In genomic region chr18:58567453-58568196, GRCh38 we compare ENCODE assay signal across 13 cellular contexts.
A peak's percentile ranks its signal among the peaks of the same experiment; 100 is the strongest.
DNase-seq lines count a peak whose midpoint lies in the region; ATAC-seq and TF ChIP-seq lines count a peak whose summit lies in the region.
"Had no signal": no experiment of that assay in that cellular context is flagged by ENCODE, and none has a peak within 500 bp of the region (broad histone marks: within the 10 kb centered on the region; RNA-seq: fewer than 3 reads in every experiment).

No MANE protein-coding gene starts in this region.

- TF ChIP-seq CTCF in breast epithelium (IDR thresholded peaks at IDR 0.05): no peak
- no peak for TF ChIP-seq CTCF in kidney epithelial cell (IDR thresholded peaks at IDR 0.05; ENCODE audit: insufficient read depth, low read length, poor library complexity, severe bottlenecking)
- TF ChIP-seq CTCF in uterus (IDR thresholded peaks at IDR 0.05): no peak

- no peak overlapping the region for H3K4me3 Mint-ChIP-seq in activated naive CD8-positive, alpha-beta T cell treated with anti-CD3 and anti-CD28 coated beads for 36 hours
- no peak overlapping the region for H3K4me3 Mint-ChIP-seq in activated naive CD8-positive, alpha-beta T cell treated with anti-CD3 and anti-CD28 coated beads, Interleukin-2, amount 50 U/mL, for 24 hours

- no peaks in the 10 kb centered on the region for H3K36me3 Mint-ChIP-seq in activated naive CD8-positive, alpha-beta T cell treated with anti-CD3 and anti-CD28 coated beads for 36 hours
- H3K36me3 Mint-ChIP-seq in activated naive CD8-positive, alpha-beta T cell treated with anti-CD3 and anti-CD28 coated beads, Interleukin-2, amount 50 U/mL, for 24 hours (ENCODE audit: low read depth): no peaks in the 10 kb centered on the region

- H3K27ac ChIP-seq in breast epithelium: peak overlapping the region; percentile 69 to 80
- H3K27ac ChIP-seq in uterus: peak overlapping the region; percentile 60 to 80
- H3K27ac ChIP-seq: SJSA1 had no signal

- no peaks in the 10 kb centered on the region for H3K9me3 ChIP-seq in breast epithelium
- H3K9me3 ChIP-seq in uterus: no peaks in the 10 kb centered on the region
- H3K9me3 ChIP-seq: sigmoid colon, SJSA1 had no signal

- DNase-seq in activated naive CD8-positive, alpha-beta T cell treated with anti-CD3 and anti-CD28 coated beads for 36 hours: no peak
- DNase-seq in activated naive CD8-positive, alpha-beta T cell treated with anti-CD3 and anti-CD28 coated beads, Interleukin-2, amount 50 U/mL, for 24 hours: no peak
- DNase-seq in breast epithelium (ENCODE audit: low spot score in 2 of 2): peak in 1 of 2 donors; percentile 75
- DNase-seq in kidney epithelial cell (ENCODE audit: low read depth): peak; percentile 75
- DNase-seq in uterus: peak; percentile 33 to 80
- no peak for DNase-seq in AML-193 (lab: John Stamatoyannopoulos, UW)
- DNase-seq in medulla oblongata (ENCODE audit: extremely low spot score): no peak
- DNase-seq: 8988T; activated CD8-positive, alpha-beta memory T cell treated with anti-CD3 and anti-CD28 coated beads for 24 hours; NCI-H187 treated with DMSO at 0.1 percent for 48 hours; sigmoid colon had no signal

- peak overlapping the region; percentile 2 for H3K27ac Mint-ChIP-seq in activated naive CD8-positive, alpha-beta T cell treated with anti-CD3 and anti-CD28 coated beads for 36 hours
- H3K27ac Mint-ChIP-seq in activated naive CD8-positive, alpha-beta T cell treated with anti-CD3 and anti-CD28 coated beads, Interleukin-2, amount 50 U/mL, for 24 hours: no peak overlapping the region

- no peaks in the 10 kb centered on the region for H3K27me3 Mint-ChIP-seq in activated naive CD8-positive, alpha-beta T cell treated with anti-CD3 and anti-CD28 coated beads for 36 hours
- H3K27me3 Mint-ChIP-seq in activated naive CD8-positive, alpha-beta T cell treated with anti-CD3 and anti-CD28 coated beads, Interleukin-2, amount 50 U/mL, for 24 hours: no peaks in the 10 kb centered on the region

- H3K4me1 ChIP-seq in breast epithelium: no peaks in the 10 kb centered on the region
- no peaks in the 10 kb centered on the region for H3K4me1 ChIP-seq in uterus

- H3K36me3 ChIP-seq in breast epithelium: no peaks in the 10 kb centered on the region
- H3K36me3 ChIP-seq in kidney epithelial cell (ENCODE audit: control insufficient read depth, insufficient read depth, low read length): peaks cover 1% of the 10 kb centered on the region
- no peaks in the 10 kb centered on the region for H3K36me3 ChIP-seq in uterus
- H3K36me3 ChIP-seq: sigmoid colon had no signal

- no peak for ATAC-seq in activated naive CD8-positive, alpha-beta T cell treated with anti-CD3 and anti-CD28 coated beads, Interleukin-2, amount 50 U/mL, for 24 hours
- no peak for ATAC-seq in HG03280 (IDR thresholded peaks at IDR 0.05; ENCODE audit: unreplicated experiment)

- H3K27me3 ChIP-seq in breast epithelium: no peaks in the 10 kb centered on the region
- H3K27me3 ChIP-seq in kidney epithelial cell (ENCODE audit: control insufficient read depth, insufficient read depth, low read length): no peaks in the 10 kb centered on the region
- no peaks in the 10 kb centered on the region for H3K27me3 ChIP-seq in uterus
- H3K27me3 ChIP-seq: sigmoid colon, SJSA1 had no signal

- intact Hi-C loops in breast epithelium (cut with DNase I; ENCODE audit: low total_unique reads): no loop called here
- intact Hi-C loops in uterus (cut with DNase I; ENCODE audit: low total_unique reads): no loop called here

- no peak for TF ChIP-seq POLR2A in breast epithelium (IDR thresholded peaks at IDR 0.05)
- no peak for TF ChIP-seq POLR2A in uterus (IDR thresholded peaks at IDR 0.05)

- H3K4me3 ChIP-seq in breast epithelium (no peak overlapping the region), kidney epithelial cell (ENCODE audit: low read depth, low read length) (no peak overlapping the region), uterus (no peak overlapping the region)
- H3K4me3 ChIP-seq: sigmoid colon, SJSA1 had no signal

- H3K9me3 Mint-ChIP-seq in activated naive CD8-positive, alpha-beta T cell treated with anti-CD3 and anti-CD28 coated beads for 36 hours: no peaks in the 10 kb centered on the region
- H3K9me3 Mint-ChIP-seq in activated naive CD8-positive, alpha-beta T cell treated with anti-CD3 and anti-CD28 coated beads, Interleukin-2, amount 50 U/mL, for 24 hours: no peaks in the 10 kb centered on the region

- H3K4me1 Mint-ChIP-seq in activated naive CD8-positive, alpha-beta T cell treated with anti-CD3 and anti-CD28 coated beads for 36 hours: peaks cover 18% of the 10 kb centered on the region
- H3K4me1 Mint-ChIP-seq in activated naive CD8-positive, alpha-beta T cell treated with anti-CD3 and anti-CD28 coated beads, Interleukin-2, amount 50 U/mL, for 24 hours: peaks cover 29% of the 10 kb centered on the region

Comparison
In these comparisons a context has a peak if more than half of its experiments do, and no peak if none do; other contexts are left out.
1. DNase-seq: peak in kidney epithelial cell (single experiment) and uterus (2 of 2); none in activated naive CD8-positive, alpha-beta T cell treated with anti-CD3 and anti-CD28 coated beads for 36 hours (single experiment), activated naive CD8-positive, alpha-beta T cell treated with anti-CD3 and anti-CD28 coated beads, Interleukin-2, amount 50 U/mL, for 24 hours (single experiment), AML-193 (0 of 2) and medulla oblongata (single experiment).